1 cellular context compared by ENCODE assay signal in the genomic region with DNA sequence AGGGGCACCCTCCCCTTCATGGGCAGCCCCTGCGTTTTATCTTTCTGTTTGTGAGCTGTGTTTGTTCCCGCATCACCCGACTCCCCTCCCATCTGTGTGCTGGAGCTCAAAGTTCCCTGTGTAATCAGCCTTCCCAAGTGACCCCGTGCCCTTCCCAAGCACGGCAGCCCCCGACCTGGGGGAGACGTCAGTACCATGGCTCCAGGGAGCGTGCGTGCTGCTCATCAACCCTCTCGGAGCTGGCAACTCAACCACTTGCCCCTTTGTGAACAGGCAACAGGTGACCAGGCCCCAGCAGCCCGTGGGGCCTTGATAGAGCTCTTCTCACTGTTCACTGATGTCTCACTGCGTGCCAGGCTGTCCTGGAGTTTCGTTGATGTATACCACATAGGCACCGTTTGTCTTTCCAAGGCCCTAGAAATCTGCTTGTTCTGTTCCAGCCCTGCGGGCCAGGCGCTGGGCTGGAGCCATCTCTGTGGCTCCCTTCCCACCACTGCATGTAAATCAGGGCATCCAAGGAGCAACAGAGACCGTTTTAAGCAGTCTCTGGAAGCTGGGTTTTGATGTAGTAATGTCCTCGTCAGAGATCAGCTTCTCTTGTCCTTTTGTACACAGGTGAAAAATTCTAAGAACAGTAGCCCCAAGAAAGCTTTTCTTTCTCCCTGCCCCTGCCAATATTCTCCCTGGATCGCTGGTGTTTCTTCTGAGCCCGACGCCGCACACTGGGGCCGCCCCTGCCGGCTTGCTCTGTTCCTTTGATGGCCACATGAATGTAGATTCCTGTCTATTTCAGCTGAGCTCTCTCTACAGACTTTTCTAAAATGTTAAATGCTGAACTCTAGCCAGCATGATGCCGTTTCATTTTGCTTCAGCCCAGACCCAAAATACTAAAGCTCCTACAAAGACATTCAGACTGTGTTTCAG.
TF ChIP-seq lines count a peak whose summit lies in the region.

No MANE protein-coding gene starts in this region.

TF ChIP-seq in IMR-90, 13 proteins besides CTCF, POLR2A, EP300 and RAD21:
- TF ChIP-seq MAZ (IDR thresholded peaks at IDR 0.05; ENCODE audit: borderline replicate concordance, low read depth, low read length) = no peak
- no peak for TF ChIP-seq SMC3 (IDR thresholded peaks at IDR 0.05; ENCODE audit: low read depth, low read length)
- no peak for TF ChIP-seq RCOR1 (IDR thresholded peaks at IDR 0.05; ENCODE audit: insufficient replicate concordance, low read length)
- TF ChIP-seq CEBPB (IDR thresholded peaks at IDR 0.05; ENCODE audit: low read depth, low read length) = no peak
- no peak for TF ChIP-seq CHD1 (IDR thresholded peaks at IDR 0.05; ENCODE audit: low read depth, low read length)
- no peak for TF ChIP-seq ELK1 (IDR thresholded peaks at IDR 0.05; ENCODE audit: borderline replicate concordance, low read depth, low read length)
- no peak for TF ChIP-seq BHLHE40 (IDR thresholded peaks at IDR 0.05; ENCODE audit: low read depth, low read length)
- no peak for TF ChIP-seq MAFK (IDR thresholded peaks at IDR 0.05; ENCODE audit: low read depth, low read length)
- no peak for TF ChIP-seq NFE2L2 (IDR thresholded peaks at IDR 0.05; ENCODE audit: low read depth, low read length)
- TF ChIP-seq MXI1 (IDR thresholded peaks at IDR 0.05; ENCODE audit: borderline replicate concordance, low read depth, low read length) = no peak
- TF ChIP-seq RFX5 (IDR thresholded peaks at IDR 0.05; ENCODE audit: low read depth, low read length) = no peak
TF ChIP-seq in IMR-90: peak in this region for 0.
